1 cellular context compared by ENCODE assay signal in the genomic region with DNA sequence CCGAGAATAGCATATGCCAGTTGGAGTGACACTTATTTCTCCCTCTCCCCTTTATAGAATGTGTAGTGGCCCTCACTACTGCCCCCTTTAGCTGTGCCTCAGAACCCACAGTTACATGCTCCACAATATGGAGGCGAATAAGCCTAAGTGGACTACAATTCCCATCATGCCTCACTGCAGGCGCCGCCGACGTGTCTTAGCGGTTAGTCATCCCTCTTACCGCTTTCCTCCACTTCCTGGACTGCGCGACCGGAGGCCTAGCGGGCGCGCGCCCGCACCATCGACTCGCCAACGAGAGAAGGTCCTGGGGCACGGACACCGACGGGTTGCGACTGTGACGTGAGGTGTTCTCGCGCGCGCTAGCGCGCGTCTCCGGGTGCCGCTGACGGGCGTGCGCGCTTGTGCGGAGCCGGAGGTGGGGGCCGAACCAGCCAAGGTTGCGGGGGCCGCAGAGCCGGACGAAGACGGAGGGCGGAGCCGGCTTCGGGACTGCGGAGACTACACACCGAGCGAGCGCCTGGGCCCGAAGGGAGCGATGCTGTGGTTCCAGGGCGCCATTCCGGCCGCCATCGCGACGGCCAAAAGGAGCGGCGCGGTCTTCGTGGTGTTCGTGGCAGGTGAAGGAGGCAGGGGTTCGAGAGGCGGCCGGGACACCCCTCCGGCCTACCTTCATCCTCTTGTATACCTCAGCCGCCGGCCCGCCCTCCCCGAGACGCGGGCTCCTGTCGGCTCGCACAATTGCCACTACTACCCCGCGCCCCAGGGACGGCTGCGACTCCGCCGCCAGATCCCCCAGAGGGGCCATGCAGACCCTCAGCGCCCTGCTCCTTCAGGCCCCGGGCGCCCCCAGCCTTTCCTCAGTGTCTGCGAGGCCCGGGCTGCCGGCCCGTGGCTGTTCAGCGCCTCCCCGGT.
TF ChIP-seq lines count a peak whose summit lies in the region.

A gene with protein sequence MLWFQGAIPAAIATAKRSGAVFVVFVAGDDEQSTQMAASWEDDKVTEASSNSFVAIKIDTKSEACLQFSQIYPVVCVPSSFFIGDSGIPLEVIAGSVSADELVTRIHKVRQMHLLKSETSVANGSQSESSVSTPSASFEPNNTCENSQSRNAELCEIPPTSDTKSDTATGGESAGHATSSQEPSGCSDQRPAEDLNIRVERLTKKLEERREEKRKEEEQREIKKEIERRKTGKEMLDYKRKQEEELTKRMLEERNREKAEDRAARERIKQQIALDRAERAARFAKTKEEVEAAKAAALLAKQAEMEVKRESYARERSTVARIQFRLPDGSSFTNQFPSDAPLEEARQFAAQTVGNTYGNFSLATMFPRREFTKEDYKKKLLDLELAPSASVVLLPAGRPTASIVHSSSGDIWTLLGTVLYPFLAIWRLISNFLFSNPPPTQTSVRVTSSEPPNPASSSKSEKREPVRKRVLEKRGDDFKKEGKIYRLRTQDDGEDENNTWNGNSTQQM (plus strand): TSS at position 461 of the 912 bp plus-strand sequence. CDS start 75 bp downstream, at position 536.

TF ChIP-seq in HepG2, 621 proteins besides CTCF, POLR2A, EP300 and RAD21 (continued from another document and continues in another):
- TF ChIP-seq, protein P1, sequence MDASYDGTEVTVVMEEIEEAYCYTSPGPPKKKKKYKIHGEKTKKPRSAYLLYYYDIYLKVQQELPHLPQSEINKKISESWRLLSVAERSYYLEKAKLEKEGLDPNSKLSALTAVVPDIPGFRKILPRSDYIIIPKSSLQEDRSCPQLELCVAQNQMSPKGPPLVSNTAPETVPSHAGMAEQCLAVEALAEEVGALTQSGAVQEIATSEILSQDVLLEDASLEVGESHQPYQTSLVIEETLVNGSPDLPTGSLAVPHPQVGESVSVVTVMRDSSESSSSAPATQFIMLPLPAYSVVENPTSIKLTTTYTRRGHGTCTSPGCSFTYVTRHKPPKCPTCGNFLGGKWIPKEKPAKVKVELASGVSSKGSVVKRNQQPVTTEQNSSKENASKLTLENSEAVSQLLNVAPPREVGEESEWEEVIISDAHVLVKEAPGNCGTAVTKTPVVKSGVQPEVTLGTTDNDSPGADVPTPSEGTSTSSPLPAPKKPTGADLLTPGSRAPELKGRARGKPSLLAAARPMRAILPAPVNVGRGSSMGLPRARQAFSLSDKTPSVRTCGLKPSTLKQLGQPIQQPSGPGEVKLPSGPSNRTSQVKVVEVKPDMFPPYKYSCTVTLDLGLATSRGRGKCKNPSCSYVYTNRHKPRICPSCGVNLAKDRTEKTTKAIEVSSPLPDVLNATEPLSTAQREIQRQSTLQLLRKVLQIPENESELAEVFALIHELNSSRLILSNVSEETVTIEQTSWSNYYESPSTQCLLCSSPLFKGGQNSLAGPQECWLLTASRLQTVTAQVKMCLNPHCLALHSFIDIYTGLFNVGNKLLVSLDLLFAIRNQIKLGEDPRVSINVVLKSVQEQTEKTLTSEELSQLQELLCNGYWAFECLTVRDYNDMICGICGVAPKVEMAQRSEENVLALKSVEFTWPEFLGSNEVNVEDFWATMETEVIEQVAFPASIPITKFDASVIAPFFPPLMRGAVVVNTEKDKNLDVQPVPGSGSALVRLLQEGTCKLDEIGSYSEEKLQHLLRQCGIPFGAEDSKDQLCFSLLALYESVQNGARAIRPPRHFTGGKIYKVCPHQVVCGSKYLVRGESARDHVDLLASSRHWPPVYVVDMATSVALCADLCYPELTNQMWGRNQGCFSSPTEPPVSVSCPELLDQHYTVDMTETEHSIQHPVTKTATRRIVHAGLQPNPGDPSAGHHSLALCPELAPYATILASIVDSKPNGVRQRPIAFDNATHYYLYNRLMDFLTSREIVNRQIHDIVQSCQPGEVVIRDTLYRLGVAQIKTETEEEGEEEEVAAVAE (CRISPR knock-in tag; IDR thresholded peaks at IDR 0.05; ENCODE audit: borderline replicate concordance): peak; percentile 62; the same call in 1 of the 2 replicates
- TF ChIP-seq SNAPC2 (CRISPR knock-in tag; IDR thresholded peaks at IDR 0.05) (peak; percentile 29; the same call in 1 of the 2 replicates), AHR (CRISPR knock-in tag; IDR thresholded peaks at IDR 0.05) (no peak; the same call in none of the 2 replicates), HMGA1 (CRISPR knock-in tag; conservative IDR thresholded peaks at IDR 0.05) (no peak), SYNCRIP (IDR thresholded peaks at IDR 0.05; ENCODE audit: insufficient read depth, low read depth, low read length) (no peak), ZNF225 (CRISPR knock-in tag; IDR thresholded peaks at IDR 0.05) (no peak; the same call in 1 of the 2 replicates), CC2D1A (CRISPR knock-in tag; IDR thresholded peaks at IDR 0.05) (peak; percentile 87; the same call in 1 of the 2 replicates), TBX2 (CRISPR knock-in tag; IDR thresholded peaks at IDR 0.05; ENCODE audit: borderline replicate concordance) (peak; percentile 92; the same call in 1 of the 2 replicates), NKX3-1 (CRISPR knock-in tag; IDR thresholded peaks at IDR 0.05) (peak; percentile 73), ZNF44 (CRISPR knock-in tag; IDR thresholded peaks at IDR 0.05) (no peak; the same call in 1 of the 2 replicates), ZNF251 (CRISPR knock-in tag; IDR thresholded peaks at IDR 0.05) (no peak), SMAD3 (CRISPR knock-in tag; IDR thresholded peaks at IDR 0.05) (peak; percentile 60; the same call in 1 of the 2 replicates), ZNF430 (CRISPR knock-in tag; IDR thresholded peaks at IDR 0.05) (peak; percentile 73; the same call in 1 of the 2 replicates), ZEB1 (IDR thresholded peaks at IDR 0.05; ENCODE audit: insufficient replicate concordance, low read depth) (peak; percentile 49), ADNP (CRISPR knock-in tag; IDR thresholded peaks at IDR 0.05) (peak; percentile 98), GLI4 (CRISPR knock-in tag; IDR thresholded peaks at IDR 0.05; ENCODE audit: borderline replicate concordance) (peak; percentile 86; the same call in 1 of the 2 replicates), MIER3 (CRISPR knock-in tag; IDR thresholded peaks at IDR 0.05; ENCODE audit: borderline replicate concordance) (peak; percentile 95), MAFK (conservative IDR thresholded peaks at IDR 0.05 in 1 of 2, IDR thresholded peaks at IDR 0.05 in 1 of 2; ENCODE audit: low read length in 2 of 2) (no peak)
- TF ChIP-seq, protein P2, sequence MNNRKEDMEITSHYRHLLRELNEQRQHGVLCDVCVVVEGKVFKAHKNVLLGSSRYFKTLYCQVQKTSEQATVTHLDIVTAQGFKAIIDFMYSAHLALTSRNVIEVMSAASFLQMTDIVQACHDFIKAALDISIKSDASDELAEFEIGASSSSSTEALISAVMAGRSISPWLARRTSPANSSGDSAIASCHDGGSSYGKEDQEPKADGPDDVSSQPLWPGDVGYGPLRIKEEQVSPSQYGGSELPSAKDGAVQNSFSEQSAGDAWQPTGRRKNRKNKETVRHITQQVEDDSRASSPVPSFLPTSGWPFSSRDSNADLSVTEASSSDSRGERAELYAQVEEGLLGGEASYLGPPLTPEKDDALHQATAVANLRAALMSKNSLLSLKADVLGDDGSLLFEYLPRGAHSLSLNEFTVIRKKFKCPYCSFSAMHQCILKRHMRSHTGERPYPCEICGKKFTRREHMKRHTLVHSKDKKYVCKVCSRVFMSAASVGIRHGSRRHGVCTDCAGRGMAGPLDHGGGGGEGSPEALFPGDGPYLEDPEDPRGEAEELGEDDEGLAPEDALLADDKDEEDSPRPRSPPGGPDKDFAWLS (CRISPR knock-in tag; IDR thresholded peaks at IDR 0.05; ENCODE audit: borderline replicate concordance): no peak
- TF ChIP-seq, protein P3, sequence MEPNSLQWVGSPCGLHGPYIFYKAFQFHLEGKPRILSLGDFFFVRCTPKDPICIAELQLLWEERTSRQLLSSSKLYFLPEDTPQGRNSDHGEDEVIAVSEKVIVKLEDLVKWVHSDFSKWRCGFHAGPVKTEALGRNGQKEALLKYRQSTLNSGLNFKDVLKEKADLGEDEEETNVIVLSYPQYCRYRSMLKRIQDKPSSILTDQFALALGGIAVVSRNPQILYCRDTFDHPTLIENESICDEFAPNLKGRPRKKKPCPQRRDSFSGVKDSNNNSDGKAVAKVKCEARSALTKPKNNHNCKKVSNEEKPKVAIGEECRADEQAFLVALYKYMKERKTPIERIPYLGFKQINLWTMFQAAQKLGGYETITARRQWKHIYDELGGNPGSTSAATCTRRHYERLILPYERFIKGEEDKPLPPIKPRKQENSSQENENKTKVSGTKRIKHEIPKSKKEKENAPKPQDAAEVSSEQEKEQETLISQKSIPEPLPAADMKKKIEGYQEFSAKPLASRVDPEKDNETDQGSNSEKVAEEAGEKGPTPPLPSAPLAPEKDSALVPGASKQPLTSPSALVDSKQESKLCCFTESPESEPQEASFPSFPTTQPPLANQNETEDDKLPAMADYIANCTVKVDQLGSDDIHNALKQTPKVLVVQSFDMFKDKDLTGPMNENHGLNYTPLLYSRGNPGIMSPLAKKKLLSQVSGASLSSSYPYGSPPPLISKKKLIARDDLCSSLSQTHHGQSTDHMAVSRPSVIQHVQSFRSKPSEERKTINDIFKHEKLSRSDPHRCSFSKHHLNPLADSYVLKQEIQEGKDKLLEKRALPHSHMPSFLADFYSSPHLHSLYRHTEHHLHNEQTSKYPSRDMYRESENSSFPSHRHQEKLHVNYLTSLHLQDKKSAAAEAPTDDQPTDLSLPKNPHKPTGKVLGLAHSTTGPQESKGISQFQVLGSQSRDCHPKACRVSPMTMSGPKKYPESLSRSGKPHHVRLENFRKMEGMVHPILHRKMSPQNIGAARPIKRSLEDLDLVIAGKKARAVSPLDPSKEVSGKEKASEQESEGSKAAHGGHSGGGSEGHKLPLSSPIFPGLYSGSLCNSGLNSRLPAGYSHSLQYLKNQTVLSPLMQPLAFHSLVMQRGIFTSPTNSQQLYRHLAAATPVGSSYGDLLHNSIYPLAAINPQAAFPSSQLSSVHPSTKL (CRISPR knock-in tag; IDR thresholded peaks at IDR 0.05): peak; percentile 71
- TF ChIP-seq, protein P4, sequence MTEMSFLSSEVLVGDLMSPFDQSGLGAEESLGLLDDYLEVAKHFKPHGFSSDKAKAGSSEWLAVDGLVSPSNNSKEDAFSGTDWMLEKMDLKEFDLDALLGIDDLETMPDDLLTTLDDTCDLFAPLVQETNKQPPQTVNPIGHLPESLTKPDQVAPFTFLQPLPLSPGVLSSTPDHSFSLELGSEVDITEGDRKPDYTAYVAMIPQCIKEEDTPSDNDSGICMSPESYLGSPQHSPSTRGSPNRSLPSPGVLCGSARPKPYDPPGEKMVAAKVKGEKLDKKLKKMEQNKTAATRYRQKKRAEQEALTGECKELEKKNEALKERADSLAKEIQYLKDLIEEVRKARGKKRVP (CRISPR knock-in tag; IDR thresholded peaks at IDR 0.05): peak in 1 of 2 experiments; percentile 82; a peak in 2 of 4 replicates
- TF ChIP-seq, protein P5, sequence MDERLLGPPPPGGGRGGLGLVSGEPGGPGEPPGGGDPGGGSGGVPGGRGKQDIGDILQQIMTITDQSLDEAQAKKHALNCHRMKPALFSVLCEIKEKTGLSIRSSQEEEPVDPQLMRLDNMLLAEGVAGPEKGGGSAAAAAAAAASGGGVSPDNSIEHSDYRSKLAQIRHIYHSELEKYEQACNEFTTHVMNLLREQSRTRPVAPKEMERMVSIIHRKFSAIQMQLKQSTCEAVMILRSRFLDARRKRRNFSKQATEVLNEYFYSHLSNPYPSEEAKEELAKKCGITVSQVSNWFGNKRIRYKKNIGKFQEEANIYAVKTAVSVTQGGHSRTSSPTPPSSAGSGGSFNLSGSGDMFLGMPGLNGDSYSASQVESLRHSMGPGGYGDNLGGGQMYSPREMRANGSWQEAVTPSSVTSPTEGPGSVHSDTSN (CRISPR knock-in tag; IDR thresholded peaks at IDR 0.05): no peak
- TF ChIP-seq, protein P6, sequence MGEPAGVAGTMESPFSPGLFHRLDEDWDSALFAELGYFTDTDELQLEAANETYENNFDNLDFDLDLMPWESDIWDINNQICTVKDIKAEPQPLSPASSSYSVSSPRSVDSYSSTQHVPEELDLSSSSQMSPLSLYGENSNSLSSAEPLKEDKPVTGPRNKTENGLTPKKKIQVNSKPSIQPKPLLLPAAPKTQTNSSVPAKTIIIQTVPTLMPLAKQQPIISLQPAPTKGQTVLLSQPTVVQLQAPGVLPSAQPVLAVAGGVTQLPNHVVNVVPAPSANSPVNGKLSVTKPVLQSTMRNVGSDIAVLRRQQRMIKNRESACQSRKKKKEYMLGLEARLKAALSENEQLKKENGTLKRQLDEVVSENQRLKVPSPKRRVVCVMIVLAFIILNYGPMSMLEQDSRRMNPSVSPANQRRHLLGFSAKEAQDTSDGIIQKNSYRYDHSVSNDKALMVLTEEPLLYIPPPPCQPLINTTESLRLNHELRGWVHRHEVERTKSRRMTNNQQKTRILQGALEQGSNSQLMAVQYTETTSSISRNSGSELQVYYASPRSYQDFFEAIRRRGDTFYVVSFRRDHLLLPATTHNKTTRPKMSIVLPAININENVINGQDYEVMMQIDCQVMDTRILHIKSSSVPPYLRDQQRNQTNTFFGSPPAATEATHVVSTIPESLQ (CRISPR knock-in tag; conservative IDR thresholded peaks at IDR 0.05): peak; percentile 91; the same call in 1 of the 2 replicates
- TF ChIP-seq, protein P7, sequence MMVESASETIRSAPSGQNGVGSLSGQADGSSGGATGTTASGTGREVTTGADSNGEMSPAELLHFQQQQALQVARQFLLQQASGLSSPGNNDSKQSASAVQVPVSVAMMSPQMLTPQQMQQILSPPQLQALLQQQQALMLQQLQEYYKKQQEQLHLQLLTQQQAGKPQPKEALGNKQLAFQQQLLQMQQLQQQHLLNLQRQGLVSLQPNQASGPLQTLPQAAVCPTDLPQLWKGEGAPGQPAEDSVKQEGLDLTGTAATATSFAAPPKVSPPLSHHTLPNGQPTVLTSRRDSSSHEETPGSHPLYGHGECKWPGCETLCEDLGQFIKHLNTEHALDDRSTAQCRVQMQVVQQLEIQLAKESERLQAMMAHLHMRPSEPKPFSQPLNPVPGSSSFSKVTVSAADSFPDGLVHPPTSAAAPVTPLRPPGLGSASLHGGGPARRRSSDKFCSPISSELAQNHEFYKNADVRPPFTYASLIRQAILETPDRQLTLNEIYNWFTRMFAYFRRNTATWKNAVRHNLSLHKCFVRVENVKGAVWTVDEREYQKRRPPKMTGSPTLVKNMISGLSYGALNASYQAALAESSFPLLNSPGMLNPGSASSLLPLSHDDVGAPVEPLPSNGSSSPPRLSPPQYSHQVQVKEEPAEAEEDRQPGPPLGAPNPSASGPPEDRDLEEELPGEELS (CRISPR knock-in tag; IDR thresholded peaks at IDR 0.05): peak; percentile 76
- TF ChIP-seq, protein P8, sequence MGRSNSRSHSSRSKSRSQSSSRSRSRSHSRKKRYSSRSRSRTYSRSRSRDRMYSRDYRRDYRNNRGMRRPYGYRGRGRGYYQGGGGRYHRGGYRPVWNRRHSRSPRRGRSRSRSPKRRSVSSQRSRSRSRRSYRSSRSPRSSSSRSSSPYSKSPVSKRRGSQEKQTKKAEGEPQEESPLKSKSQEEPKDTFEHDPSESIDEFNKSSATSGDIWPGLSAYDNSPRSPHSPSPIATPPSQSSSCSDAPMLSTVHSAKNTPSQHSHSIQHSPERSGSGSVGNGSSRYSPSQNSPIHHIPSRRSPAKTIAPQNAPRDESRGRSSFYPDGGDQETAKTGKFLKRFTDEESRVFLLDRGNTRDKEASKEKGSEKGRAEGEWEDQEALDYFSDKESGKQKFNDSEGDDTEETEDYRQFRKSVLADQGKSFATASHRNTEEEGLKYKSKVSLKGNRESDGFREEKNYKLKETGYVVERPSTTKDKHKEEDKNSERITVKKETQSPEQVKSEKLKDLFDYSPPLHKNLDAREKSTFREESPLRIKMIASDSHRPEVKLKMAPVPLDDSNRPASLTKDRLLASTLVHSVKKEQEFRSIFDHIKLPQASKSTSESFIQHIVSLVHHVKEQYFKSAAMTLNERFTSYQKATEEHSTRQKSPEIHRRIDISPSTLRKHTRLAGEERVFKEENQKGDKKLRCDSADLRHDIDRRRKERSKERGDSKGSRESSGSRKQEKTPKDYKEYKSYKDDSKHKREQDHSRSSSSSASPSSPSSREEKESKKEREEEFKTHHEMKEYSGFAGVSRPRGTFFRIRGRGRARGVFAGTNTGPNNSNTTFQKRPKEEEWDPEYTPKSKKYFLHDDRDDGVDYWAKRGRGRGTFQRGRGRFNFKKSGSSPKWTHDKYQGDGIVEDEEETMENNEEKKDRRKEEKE (IDR thresholded peaks at IDR 0.05): no peak
